1 cellular context compared by ENCODE assay signal in the genomic region with DNA sequence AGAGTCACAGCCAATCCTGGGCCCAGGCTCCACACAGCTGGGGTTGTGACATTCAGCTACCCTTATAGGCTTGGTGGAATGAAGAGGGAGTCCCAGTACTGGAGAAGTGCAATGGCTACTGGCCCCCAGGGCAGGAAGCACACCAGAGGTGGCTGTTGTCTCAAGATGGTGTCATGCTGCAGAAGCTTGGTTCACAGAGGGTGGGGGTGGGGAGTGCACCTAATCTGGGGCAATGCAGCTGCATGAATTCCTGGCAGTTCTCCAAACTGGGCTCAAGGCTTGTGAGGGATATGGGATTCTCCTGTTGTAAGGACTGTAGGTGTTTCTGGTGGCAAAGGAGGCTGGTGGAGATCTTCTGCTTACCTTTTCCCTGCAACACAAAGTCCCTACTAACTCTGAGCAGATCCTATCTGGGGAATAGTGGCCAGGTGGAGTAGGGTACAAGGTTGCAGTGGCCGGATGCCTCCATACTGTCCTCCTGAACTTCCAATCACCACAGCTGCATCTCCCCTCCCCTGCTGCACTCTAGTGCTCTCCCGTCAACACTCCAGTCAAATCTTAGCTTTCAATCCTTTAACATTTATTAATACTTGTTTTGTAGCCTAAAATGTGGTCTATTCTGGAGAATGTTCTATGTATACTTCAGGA.
TF ChIP-seq lines count a peak whose summit lies in the region.

No MANE protein-coding gene starts in this region.

TF ChIP-seq in K562, 482 proteins besides CTCF, POLR2A, EP300 and RAD21 (continued from another document and continues in another):
- TF ChIP-seq RFX7 (CRISPR knock-in tag; IDR thresholded peaks at IDR 0.05): no peak
- no peak for TF ChIP-seq ZNF79 (CRISPR knock-in tag; IDR thresholded peaks at IDR 0.05; ENCODE audit: low read depth)
- TF ChIP-seq, protein P1, sequence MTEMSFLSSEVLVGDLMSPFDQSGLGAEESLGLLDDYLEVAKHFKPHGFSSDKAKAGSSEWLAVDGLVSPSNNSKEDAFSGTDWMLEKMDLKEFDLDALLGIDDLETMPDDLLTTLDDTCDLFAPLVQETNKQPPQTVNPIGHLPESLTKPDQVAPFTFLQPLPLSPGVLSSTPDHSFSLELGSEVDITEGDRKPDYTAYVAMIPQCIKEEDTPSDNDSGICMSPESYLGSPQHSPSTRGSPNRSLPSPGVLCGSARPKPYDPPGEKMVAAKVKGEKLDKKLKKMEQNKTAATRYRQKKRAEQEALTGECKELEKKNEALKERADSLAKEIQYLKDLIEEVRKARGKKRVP (CRISPR knock-in tag; IDR thresholded peaks at IDR 0.05): no peak
- TF ChIP-seq BCL6 (CRISPR knock-in tag; IDR thresholded peaks at IDR 0.05): no peak
- no peak for TF ChIP-seq ZNF224 (CRISPR knock-in tag; IDR thresholded peaks at IDR 0.05)
- peak; percentile 79 for TF ChIP-seq CBFA2T2 (conservative IDR thresholded peaks at IDR 0.05)
- TF ChIP-seq ETV1 (tag; conservative IDR thresholded peaks at IDR 0.05; ENCODE audit: low read depth): no peak
- TF ChIP-seq KDM5B (IDR thresholded peaks at IDR 0.05; ENCODE audit: insufficient replicate concordance, low read depth, low read length): no peak
- no peak for TF ChIP-seq PURB (CRISPR knock-in tag; IDR thresholded peaks at IDR 0.05; ENCODE audit: low read depth)
- no peak for TF ChIP-seq ZNF398 (CRISPR knock-in tag; IDR thresholded peaks at IDR 0.05)
- no peak for TF ChIP-seq ZZZ3 (IDR thresholded peaks at IDR 0.05)
- no peak for TF ChIP-seq IFI16 (CRISPR knock-in tag; IDR thresholded peaks at IDR 0.05)
- no peak for TF ChIP-seq RNF2 (IDR thresholded peaks at IDR 0.05)
- no peak for TF ChIP-seq ASH1L (IDR thresholded peaks at IDR 0.05; ENCODE audit: borderline replicate concordance, low read depth, partially characterized antibody)
- no peak for TF ChIP-seq ERF (CRISPR knock-in tag; IDR thresholded peaks at IDR 0.05)
- no peak for TF ChIP-seq TBP (optimal IDR thresholded peaks at IDR 0.05; ENCODE audit: low read depth, low read length)
- TF ChIP-seq ESRRA (IDR thresholded peaks at IDR 0.05; ENCODE audit: borderline replicate concordance, low read depth): no peak
- 0 out of 2 replicates have a peak, but pooled peaks have one; percentile 36 for TF ChIP-seq HLTF (IDR thresholded peaks at IDR 0.05)
- TF ChIP-seq, protein P2, sequence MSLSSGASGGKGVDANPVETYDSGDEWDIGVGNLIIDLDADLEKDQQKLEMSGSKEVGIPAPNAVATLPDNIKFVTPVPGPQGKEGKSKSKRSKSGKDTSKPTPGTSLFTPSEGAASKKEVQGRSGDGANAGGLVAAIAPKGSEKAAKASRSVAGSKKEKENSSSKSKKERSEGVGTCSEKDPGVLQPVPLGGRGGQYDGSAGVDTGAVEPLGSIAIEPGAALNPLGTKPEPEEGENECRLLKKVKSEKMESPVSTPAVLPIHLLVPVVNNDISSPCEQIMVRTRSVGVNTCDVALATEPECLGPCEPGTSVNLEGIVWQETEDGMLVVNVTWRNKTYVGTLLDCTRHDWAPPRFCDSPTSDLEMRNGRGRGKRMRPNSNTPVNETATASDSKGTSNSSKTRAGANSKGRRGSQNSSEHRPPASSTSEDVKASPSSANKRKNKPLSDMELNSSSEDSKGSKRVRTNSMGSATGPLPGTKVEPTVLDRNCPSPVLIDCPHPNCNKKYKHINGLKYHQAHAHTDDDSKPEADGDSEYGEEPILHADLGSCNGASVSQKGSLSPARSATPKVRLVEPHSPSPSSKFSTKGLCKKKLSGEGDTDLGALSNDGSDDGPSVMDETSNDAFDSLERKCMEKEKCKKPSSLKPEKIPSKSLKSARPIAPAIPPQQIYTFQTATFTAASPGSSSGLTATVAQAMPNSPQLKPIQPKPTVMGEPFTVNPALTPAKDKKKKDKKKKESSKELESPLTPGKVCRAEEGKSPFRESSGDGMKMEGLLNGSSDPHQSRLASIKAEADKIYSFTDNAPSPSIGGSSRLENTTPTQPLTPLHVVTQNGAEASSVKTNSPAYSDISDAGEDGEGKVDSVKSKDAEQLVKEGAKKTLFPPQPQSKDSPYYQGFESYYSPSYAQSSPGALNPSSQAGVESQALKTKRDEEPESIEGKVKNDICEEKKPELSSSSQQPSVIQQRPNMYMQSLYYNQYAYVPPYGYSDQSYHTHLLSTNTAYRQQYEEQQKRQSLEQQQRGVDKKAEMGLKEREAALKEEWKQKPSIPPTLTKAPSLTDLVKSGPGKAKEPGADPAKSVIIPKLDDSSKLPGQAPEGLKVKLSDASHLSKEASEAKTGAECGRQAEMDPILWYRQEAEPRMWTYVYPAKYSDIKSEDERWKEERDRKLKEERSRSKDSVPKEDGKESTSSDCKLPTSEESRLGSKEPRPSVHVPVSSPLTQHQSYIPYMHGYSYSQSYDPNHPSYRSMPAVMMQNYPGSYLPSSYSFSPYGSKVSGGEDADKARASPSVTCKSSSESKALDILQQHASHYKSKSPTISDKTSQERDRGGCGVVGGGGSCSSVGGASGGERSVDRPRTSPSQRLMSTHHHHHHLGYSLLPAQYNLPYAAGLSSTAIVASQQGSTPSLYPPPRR (CRISPR knock-in tag; IDR thresholded peaks at IDR 0.05; ENCODE audit: borderline replicate concordance): no peak
- TF ChIP-seq ZNF445 (CRISPR knock-in tag; IDR thresholded peaks at IDR 0.05; ENCODE audit: low read depth): no peak
- no peak for TF ChIP-seq NBN (IDR thresholded peaks at IDR 0.05; ENCODE audit: low read depth)
- TF ChIP-seq TAF7 (tag; IDR thresholded peaks at IDR 0.05): no peak
- peak; percentile 78 for TF ChIP-seq TAL1 (IDR thresholded peaks at IDR 0.05)
- TF ChIP-seq FIP1L1 (IDR thresholded peaks at IDR 0.05; ENCODE audit: low read depth, low read length, poor library complexity, severe bottlenecking): no peak
- no peak for TF ChIP-seq ZC3H4 (CRISPR knock-in tag; IDR thresholded peaks at IDR 0.05; ENCODE audit: borderline replicate concordance)
- TF ChIP-seq RBBP5 (IDR thresholded peaks at IDR 0.05; ENCODE audit: borderline replicate concordance, insufficient read depth, low read length, poor library complexity, severe bottlenecking): peak; percentile 50
- no peak for TF ChIP-seq ZNF695 (CRISPR knock-in tag; IDR thresholded peaks at IDR 0.05)
- TF ChIP-seq, protein P3, sequence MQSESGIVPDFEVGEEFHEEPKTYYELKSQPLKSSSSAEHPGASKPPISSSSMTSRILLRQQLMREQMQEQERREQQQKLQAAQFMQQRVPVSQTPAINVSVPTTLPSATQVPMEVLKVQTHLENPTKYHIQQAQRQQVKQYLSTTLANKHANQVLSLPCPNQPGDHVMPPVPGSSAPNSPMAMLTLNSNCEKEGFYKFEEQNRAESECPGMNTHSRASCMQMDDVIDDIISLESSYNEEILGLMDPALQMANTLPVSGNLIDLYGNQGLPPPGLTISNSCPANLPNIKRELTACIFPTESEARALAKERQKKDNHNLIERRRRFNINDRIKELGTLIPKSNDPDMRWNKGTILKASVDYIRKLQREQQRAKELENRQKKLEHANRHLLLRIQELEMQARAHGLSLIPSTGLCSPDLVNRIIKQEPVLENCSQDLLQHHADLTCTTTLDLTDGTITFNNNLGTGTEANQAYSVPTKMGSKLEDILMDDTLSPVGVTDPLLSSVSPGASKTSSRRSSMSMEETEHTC (IDR thresholded peaks at IDR 0.05): no peak
- no peak for TF ChIP-seq PREB (CRISPR knock-in tag; IDR thresholded peaks at IDR 0.05)
- TF ChIP-seq ZBTB7A (IDR thresholded peaks at IDR 0.05; ENCODE audit: borderline replicate concordance, control insufficient read depth, low read depth, low read length): no peak
- TF ChIP-seq E2F6 (IDR thresholded peaks at IDR 0.05; ENCODE audit: borderline replicate concordance in 1 of 2, extremely low read depth in 1 of 2, insufficient read depth in 1 of 2, insufficient read length in 1 of 2, low read depth in 1 of 2, low read length in 1 of 2, poor library complexity in 1 of 2, severe bottlenecking in 1 of 2): no peak
- no peak for TF ChIP-seq DMBX1 (CRISPR knock-in tag; IDR thresholded peaks at IDR 0.05; ENCODE audit: borderline replicate concordance)
- TF ChIP-seq, protein P4, sequence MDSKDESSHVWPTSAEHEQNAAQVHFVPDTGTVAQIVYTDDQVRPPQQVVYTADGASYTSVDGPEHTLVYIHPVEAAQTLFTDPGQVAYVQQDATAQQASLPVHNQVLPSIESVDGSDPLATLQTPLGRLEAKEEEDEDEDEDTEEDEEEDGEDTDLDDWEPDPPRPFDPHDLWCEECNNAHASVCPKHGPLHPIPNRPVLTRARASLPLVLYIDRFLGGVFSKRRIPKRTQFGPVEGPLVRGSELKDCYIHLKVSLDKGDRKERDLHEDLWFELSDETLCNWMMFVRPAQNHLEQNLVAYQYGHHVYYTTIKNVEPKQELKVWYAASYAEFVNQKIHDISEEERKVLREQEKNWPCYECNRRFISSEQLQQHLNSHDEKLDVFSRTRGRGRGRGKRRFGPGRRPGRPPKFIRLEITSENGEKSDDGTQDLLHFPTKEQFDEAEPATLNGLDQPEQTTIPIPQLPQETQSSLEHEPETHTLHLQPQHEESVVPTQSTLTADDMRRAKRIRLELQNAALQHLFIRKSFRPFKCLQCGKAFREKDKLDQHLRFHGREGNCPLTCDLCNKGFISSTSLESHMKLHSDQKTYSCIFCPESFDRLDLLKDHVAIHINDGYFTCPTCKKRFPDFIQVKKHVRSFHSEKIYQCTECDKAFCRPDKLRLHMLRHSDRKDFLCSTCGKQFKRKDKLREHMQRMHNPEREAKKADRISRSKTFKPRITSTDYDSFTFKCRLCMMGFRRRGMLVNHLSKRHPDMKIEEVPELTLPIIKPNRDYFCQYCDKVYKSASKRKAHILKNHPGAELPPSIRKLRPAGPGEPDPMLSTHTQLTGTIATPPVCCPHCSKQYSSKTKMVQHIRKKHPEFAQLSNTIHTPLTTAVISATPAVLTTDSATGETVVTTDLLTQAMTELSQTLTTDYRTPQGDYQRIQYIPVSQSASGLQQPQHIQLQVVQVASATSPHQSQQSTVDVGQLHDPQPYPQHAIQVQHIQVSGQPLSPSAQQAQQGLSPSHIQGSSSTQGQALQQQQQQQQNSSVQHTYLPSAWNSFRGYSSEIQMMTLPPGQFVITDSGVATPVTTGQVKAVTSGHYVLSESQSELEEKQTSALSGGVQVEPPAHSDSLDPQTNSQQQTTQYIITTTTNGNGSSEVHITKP (IDR thresholded peaks at IDR 0.05; ENCODE audit: partially characterized antibody): peak; percentile 11
- no peak for TF ChIP-seq JUN (IDR thresholded peaks at IDR 0.05; ENCODE audit: borderline replicate concordance, low read depth, low read length)
- no peak for TF ChIP-seq JUN (CRISPR knock-in tag; IDR thresholded peaks at IDR 0.05; ENCODE audit: borderline replicate concordance)
- no peak for TF ChIP-seq RERE (CRISPR knock-in tag; IDR thresholded peaks at IDR 0.05; ENCODE audit: borderline replicate concordance)
